In the genomic region with DNA sequence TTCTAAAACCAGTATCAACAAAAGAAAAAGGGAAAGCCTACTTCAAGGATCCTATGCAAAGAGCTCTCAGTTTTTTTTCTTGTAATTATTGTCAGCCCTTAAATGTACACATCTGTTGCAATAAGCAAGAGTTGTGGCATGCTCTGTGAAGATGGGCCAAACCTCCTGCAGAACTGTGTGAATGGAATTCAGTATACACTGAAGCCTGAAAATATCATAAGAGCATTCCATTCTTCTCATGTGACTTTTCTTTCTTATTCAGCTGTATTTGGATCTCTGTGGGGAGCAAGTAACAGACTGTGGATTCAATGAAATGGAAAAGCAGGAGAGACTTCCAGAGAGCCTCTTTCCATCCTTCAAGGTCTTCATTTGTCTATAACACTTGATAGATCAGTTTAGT, we compare ENCODE assay signal across 19 cellular contexts.
DNase-seq lines count a peak whose midpoint lies in the region; ATAC-seq and TF ChIP-seq lines count a peak whose summit lies in the region.
"Had no signal": no experiment of that assay in that cellular context is flagged by ENCODE, and none has a peak within 500 bp of the region (broad histone marks: within the 10 kb centered on the region; RNA-seq: fewer than 3 reads in every experiment).

No MANE protein-coding gene starts in this region.

- ATAC-seq in gastrocnemius medialis = no peak

- no peak overlapping the region for H3K4me3 ChIP-seq in astrocyte of the spinal cord (ENCODE audit: low read depth, low read length)
- H3K4me3 ChIP-seq in fibroblast of pulmonary artery (replicated peaks; ENCODE audit: low read depth, low read length) = no peak overlapping the region
- H3K4me3 ChIP-seq in osteoblast (ENCODE audit: insufficient read depth, low read length) = no peak overlapping the region
- H3K4me3 ChIP-seq in gastrocnemius medialis = no peak overlapping the region
- H3K4me3 ChIP-seq: SK-N-MC, spleen, testis had no signal

- H4K20me1 ChIP-seq in osteoblast (ENCODE audit: insufficient read depth, low read length) = no peaks in the 10 kb centered on the region

- in situ Hi-C loops in astrocyte of the spinal cord (cut with HindIII; ENCODE audit: low sequenced_read_pairs) (no loop called here), gastrocnemius medialis (cut with MboI; ENCODE audit: low sequenced_read_pairs in 4 of 4) (no loop called here)

- no peak for TF ChIP-seq POLR2A in gastrocnemius medialis (IDR thresholded peaks at IDR 0.05)

- peaks cover 9% of the 10 kb centered on the region for H3K4me1 ChIP-seq in osteoblast (ENCODE audit: insufficient read depth, low read length)
- H3K4me1 ChIP-seq in gastrocnemius medialis = no peaks in the 10 kb centered on the region
- H3K4me1 ChIP-seq: spleen, testis had no signal

- H2AFZ ChIP-seq in osteoblast (ENCODE audit: low read length) = no peak overlapping the region

- H3K4me2 ChIP-seq in osteoblast (ENCODE audit: insufficient read depth, low read length) = no peak overlapping the region

- peak; percentile 74 for DNase-seq in GM03348 (ENCODE audit: low spot score)
- DNase-seq in astrocyte of the spinal cord (ENCODE audit: low read depth, low spot score) = peak; percentile 67
- DNase-seq in fibroblast of pulmonary artery (ENCODE audit: low read depth) = peak; percentile 64
- peak; percentile 34 for DNase-seq in osteoblast (ENCODE audit: insufficient read length, low spot score, missing footprints)
- no peak for DNase-seq in NOMO-1 treated with DMSO at 0.1 percent for 48 hours (lab: John Stamatoyannopoulos, UW; ENCODE audit: unreplicated experiment)
- no peak for DNase-seq in gastrocnemius medialis
- no peak for DNase-seq in NCI-H510A treated with DMSO at 0.1 percent for 48 hours (lab: John Stamatoyannopoulos, UW)
- DNase-seq in 8988T = no peak
- DNase-seq: activated CD4-positive, CD25-positive, alpha-beta regulatory T cell treated with anti-CD3 and anti-CD28 coated beads, Interleukin-2, amount 50 U/mL, for 72 hours; DMS153; glutamatergic neuron; naive B cell; NCI-H1417; NCI-H2171 treated with DMSO at 0.1 percent for 48 hours; NCI-H774; spleen; testis had no signal

- H3K36me3 ChIP-seq in osteoblast (ENCODE audit: insufficient read depth, low read length) (no peaks in the 10 kb centered on the region), gastrocnemius medialis (no peaks in the 10 kb centered on the region)
- H3K36me3 ChIP-seq: spleen had no signal

- no peak for TF ChIP-seq CTCF in astrocyte of the spinal cord (IDR thresholded peaks at IDR 0.05; ENCODE audit: low read depth, low read length)
- no peak for TF ChIP-seq CTCF in fibroblast of pulmonary artery (IDR thresholded peaks at IDR 0.05; ENCODE audit: low read length, missing control alignments)
- TF ChIP-seq CTCF in osteoblast (IDR thresholded peaks at IDR 0.05; ENCODE audit: extremely low read depth, low read depth, low read length) = no peak
- no peak for TF ChIP-seq CTCF in gastrocnemius medialis (IDR thresholded peaks at IDR 0.05 in 4 of 5, conservative IDR thresholded peaks at IDR 0.05 in 1 of 5)

- H3K9me3 ChIP-seq in osteoblast (ENCODE audit: low read depth, low read length) = no peaks in the 10 kb centered on the region
- H3K9me3 ChIP-seq in gastrocnemius medialis = no peaks in the 10 kb centered on the region
- H3K9me3 ChIP-seq: testis had no signal

- H3K79me2 ChIP-seq in osteoblast (ENCODE audit: insufficient read depth, low read length) = no peaks in the 10 kb centered on the region

- H3K27ac ChIP-seq in osteoblast (ENCODE audit: low read depth, low read length) (peak overlapping the region; percentile 38), gastrocnemius medialis (no peak overlapping the region)
- H3K27ac ChIP-seq: C4-2B, SK-N-MC, spleen, testis had no signal

- intact Hi-C loops in gastrocnemius medialis (cut with DNase I; ENCODE audit: low total_unique reads) = no loop called here

- H3K27me3 ChIP-seq in osteoblast (ENCODE audit: insufficient read depth, low read length) (no peaks in the 10 kb centered on the region), gastrocnemius medialis (no peaks in the 10 kb centered on the region)
- H3K27me3 ChIP-seq: spleen, testis had no signal

Comparison
In these comparisons a context has a peak if more than half of its experiments do, and no peak if none do; other contexts are left out.
1. DNase-seq: peak in GM03348 (single experiment), astrocyte of the spinal cord (single experiment), fibroblast of pulmonary artery (single experiment) and osteoblast (single experiment); none in NOMO-1 treated with DMSO at 0.1 percent for 48 hours (single experiment), gastrocnemius medialis (0 of 2), NCI-H510A treated with DMSO at 0.1 percent for 48 hours (single experiment) and 8988T (single experiment).